In the genomic region with DNA sequence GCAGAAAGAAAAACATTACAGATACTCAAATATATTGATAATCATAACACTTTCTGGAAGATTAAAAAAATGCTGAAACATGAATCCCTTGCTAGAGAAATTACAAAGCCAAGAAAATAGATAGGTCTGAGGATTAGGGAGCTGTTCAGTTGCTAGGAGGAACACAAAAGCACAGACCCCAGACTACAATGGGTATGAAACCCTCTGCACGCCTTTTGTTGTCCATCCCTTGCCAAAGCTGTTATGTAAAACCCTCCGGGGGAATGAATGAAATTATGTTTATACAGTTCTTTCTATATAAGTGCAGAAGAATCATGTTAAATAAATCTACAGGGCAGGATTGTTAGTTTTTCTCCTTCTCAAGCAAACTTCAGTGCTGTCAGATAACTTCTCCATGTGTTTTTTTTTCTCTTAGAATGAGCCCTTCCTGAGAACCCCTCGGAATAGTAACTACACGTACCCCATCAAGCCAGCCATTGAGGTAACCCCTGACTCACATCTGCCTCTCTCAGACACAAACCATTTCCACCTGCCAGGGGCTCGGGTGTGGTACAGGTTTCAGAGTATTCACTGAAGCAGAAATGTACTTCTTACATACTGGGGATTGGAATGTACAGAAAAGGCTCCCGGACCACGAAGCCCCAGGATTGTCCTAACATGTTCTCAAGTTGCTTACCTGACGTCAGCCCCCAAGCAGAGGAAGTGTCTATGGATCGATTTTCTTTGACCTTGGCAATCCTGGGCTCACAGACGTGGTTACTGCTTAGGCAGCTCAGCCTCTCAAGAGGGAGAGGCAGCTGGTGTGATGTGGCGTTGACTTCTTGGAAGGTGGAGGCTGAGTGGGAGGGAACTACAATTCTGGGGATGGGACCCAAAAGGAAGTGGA, we compare ENCODE assay signal across 8 cellular contexts.
DNase-seq lines count a peak whose midpoint lies in the region; ATAC-seq lines count a peak whose summit lies in the region.

No MANE protein-coding gene starts in this region.

- peak; percentile 56 for ATAC-seq in stimulated activated naive CD8-positive, alpha-beta T cell treated with anti-CD3 and anti-CD28 coated beads, Interleukin-15, Interleukin-2, amounts not matched to agents 100 U/mL and 50 U/mL, for 24 hours
- no peak for ATAC-seq in GM19324 (IDR thresholded peaks at IDR 0.05; ENCODE audit: low FRiP score, unreplicated experiment)

- DNase-seq in NCI-H2029 (lab: John Stamatoyannopoulos, UW) (peak; percentile 47), glomerular visceral epithelial cell (ENCODE audit: extremely low spot score) (peak; percentile 96), T1000 (lab: John Stamatoyannopoulos, UW) (no peak), NCI-H345 (lab: John Stamatoyannopoulos, UW) (no peak), iPS-NIHi7 (ENCODE audit: extremely low spot score) (no peak)
- DNase-seq in activated CD8-positive, alpha-beta memory T cell treated with anti-CD3 and anti-CD28 coated beads, Interleukin-2, amount 50 U/mL, for 48 hours: peak; percentile 69
- DNase-seq in stimulated activated naive CD8-positive, alpha-beta T cell treated with anti-CD3 and anti-CD28 coated beads, Interleukin-15, Interleukin-2, amounts not matched to agents 100 U/mL and 50 U/mL, for 24 hours: peak; percentile 55

Comparison
In these comparisons a context has a peak if more than half of its experiments do, and no peak if none do; other contexts are left out.
1. DNase-seq: peak in NCI-H2029 (single experiment), activated CD8-positive, alpha-beta memory T cell treated with anti-CD3 and anti-CD28 coated beads, Interleukin-2, amount 50 U/mL, for 48 hours (single experiment), glomerular visceral epithelial cell (single experiment) and stimulated activated naive CD8-positive, alpha-beta T cell treated with anti-CD3 and anti-CD28 coated beads, Interleukin-15, Interleukin-2, amounts not matched to agents 100 U/mL and 50 U/mL, for 24 hours (single experiment); none in T1000 (single experiment), NCI-H345 (single experiment) and iPS-NIHi7 (single experiment).